ENCODE assay signal across 34 cellular contexts in the genomic region with DNA sequence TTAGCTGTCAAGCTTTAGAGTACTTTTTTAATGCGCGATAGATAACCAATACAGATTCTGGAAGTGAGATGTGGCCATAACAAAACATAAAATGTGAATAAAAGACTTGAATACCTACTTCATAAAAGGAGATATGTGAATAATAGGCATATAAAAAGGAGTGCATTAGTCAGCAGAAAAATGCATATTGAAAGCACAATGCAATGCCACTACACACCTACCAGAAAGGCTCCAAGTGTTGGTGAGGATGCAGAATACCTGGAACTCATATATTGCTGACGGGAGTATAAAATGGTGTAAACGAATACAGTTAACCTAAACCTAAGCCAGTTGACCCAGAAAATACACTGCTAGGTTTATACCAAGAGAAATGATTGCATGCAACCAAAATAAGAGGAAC. TPM values are rescaled to one million over a fixed set of nuclear protein-coding genes. Genes with fewer than 3 reads are reported as not detected.
"Had no signal": no experiment of that assay in that cellular context is flagged by ENCODE, and none has a peak within 500 bp of the region (broad histone marks: within the 10 kb centered on the region; RNA-seq: fewer than 3 reads in every experiment).

No MANE protein-coding gene starts in this region.

- H3K4me3 ChIP-seq: adrenal gland, body of pancreas, breast epithelium had no signal

- H3K36me3 ChIP-seq: adrenal gland, brain microvascular endothelial cell, breast epithelium had no signal

- H3K9me3 ChIP-seq: adrenal gland, body of pancreas had no signal

- FAIRE-seq: astrocyte, colon, TTC549 had no signal

- ATAC-seq: activated CD4-positive, alpha-beta T cell treated with anti-CD3 and anti-CD28 coated beads for 36 hours; activated CD8-positive, alpha-beta T cell treated with anti-CD3 and anti-CD28 coated beads for 36 hours; activated naive CD4-positive, alpha-beta T cell treated with anti-CD3 and anti-CD28 coated beads, Interleukin-2, amount 50 U/mL, for 72 hours; activated T-cell treated with anti-CD3 and anti-CD28 coated beads, Interleukin-2, amount 50 U/mL, for 4 hours; activated T-cell treated with anti-CD3 and anti-CD28 coated beads, Interleukin-2, amount 50 U/mL, for 72 hours; activated T-helper 17 cell treated with anti-CD3 and anti-CD28 coated beads, Interleukin-2, amount 50 U/mL, for 72 hours; body of pancreas had no signal

- DNase-seq: activated B cell treated with CpG ODN at 0.5 μM for 24 hours; activated CD4-positive, alpha-beta memory T cell treated with anti-CD3 and anti-CD28 coated beads for 36 hours; activated CD4-positive, alpha-beta T cell treated with anti-CD3 and anti-CD28 coated beads for 1 hour; activated CD4-positive, alpha-beta T cell treated with anti-CD3 and anti-CD28 coated beads for 36 hours; activated CD4-positive, alpha-beta T cell treated with anti-CD3 and anti-CD28 coated beads for 48 hours; activated CD4-positive, alpha-beta T cell treated with anti-CD3 and anti-CD28 coated beads, Interleukin-2, amount 10 ng/mL, durations not matched to agents 7 days and 5 days; activated CD8-positive, alpha-beta memory T cell treated with anti-CD3 and anti-CD28 coated beads, Interleukin-2, amount 50 U/mL, for 4 hours; activated CD8-positive, alpha-beta T cell treated with anti-CD3 and anti-CD28 coated beads for 36 hours; activated effector memory CD4-positive, alpha-beta T cell treated with anti-CD3 and anti-CD28 coated beads, Interleukin-2, amount 50 U/mL, for 16 hours; activated gamma-delta T cell treated with Interleukin-2 at 50 U/mL for 16 hours; activated naive CD4-positive, alpha-beta T cell; activated naive CD4-positive, alpha-beta T cell treated with anti-CD3 and anti-CD28 coated beads for 36 hours; activated naive CD4-positive, alpha-beta T cell treated with anti-CD3 and anti-CD28 coated beads, Interleukin-2, amount 50 U/mL, for 16 hours; activated naive CD8-positive, alpha-beta T cell treated with anti-CD3 and anti-CD28 coated beads for 36 hours; activated T-cell treated with anti-CD3 and anti-CD28 coated beads for 4 hours; activated T-cell treated with anti-CD3 and anti-CD28 coated beads, Interleukin-2, amount 50 U/mL, for 1 hour; activated T-cell treated with anti-CD3 and anti-CD28 coated beads, Interleukin-2, amount 50 U/mL, for 4 hours; activated T-cell treated with anti-CD3 and anti-CD28 coated beads, Interleukin-2, amount 50 U/mL, for 72 hours; adrenal gland; amniotic stem cell; aorta; body of pancreas; brain microvascular endothelial cell; central memory CD4-positive, alpha-beta T cell; T-helper 2 cell; T-helper 9 cell had no signal

- H3K27ac ChIP-seq: adrenal gland, body of pancreas, brain microvascular endothelial cell, breast epithelium, VCaP had no signal

- H3K27me3 ChIP-seq: adrenal gland, body of pancreas, brain microvascular endothelial cell, breast epithelium had no signal

- H3K4me1 ChIP-seq: adrenal gland, breast epithelium had no signal

RNA-seq across cellular contexts. Expression of gene RAPGEF4, which starts 10.9 kb away (rescaled TPM):
- total RNA-seq: activated B cell treated with CpG ODN at 0.5 μM for 24 hours; activated CD8-positive, alpha-beta memory T cell treated with anti-CD3 and anti-CD28 coated beads for 36 hours had no signal
